In genomic region chr7:27586825-27587224, GRCh38 we compare ENCODE assay signal across 9 cellular contexts.
DNase-seq lines count a peak whose midpoint lies in the region; ATAC-seq and TF ChIP-seq lines count a peak whose summit lies in the region.
"Had no signal": no experiment of that assay in that cellular context is flagged by ENCODE, and none has a peak within 500 bp of the region (broad histone marks: within the 10 kb centered on the region; RNA-seq: fewer than 3 reads in every experiment).

No MANE protein-coding gene starts in this region.

- peak overlapping the region; percentile 51 for H3K4me3 ChIP-seq in OCI-LY1 (ENCODE audit: low read depth, low read length, poor library complexity, severe bottlenecking)
- no peak overlapping the region for H3K4me3 ChIP-seq in testis
- H3K4me3 ChIP-seq: heart right ventricle had no signal

- H3K27ac Mint-ChIP-seq in stimulated activated naive B cell treated with anti-CD40 and anti-IgM and Interleukin-4, amounts not matched to agents 10 μg/mL and 1 μg/mL and 100 μg/mL, for 72 hours: no peak overlapping the region
- H3K27ac Mint-ChIP-seq in activated naive CD8-positive, alpha-beta T cell treated with anti-CD3 and anti-CD28 coated beads for 36 hours: no peak overlapping the region

- H2AFZ ChIP-seq in OCI-LY1 (ENCODE audit: low read length): no peak overlapping the region

- peaks cover 0 to 9% of the 10 kb centered on the region in 2 donors for H3K27me3 Mint-ChIP-seq in stimulated activated naive B cell treated with anti-CD40 and anti-IgM and Interleukin-4, amounts not matched to agents 10 μg/mL and 1 μg/mL and 100 μg/mL, for 72 hours
- H3K27me3 Mint-ChIP-seq in activated naive CD8-positive, alpha-beta T cell treated with anti-CD3 and anti-CD28 coated beads for 36 hours: no peaks in the 10 kb centered on the region

- 89% methylated on average over 8 of the region's 8 CpGs for WGBS in testis, 2 donors

- H3K27ac ChIP-seq in OCI-LY1 (ENCODE audit: low read depth, low read length, poor library complexity, severe bottlenecking) (peak overlapping the region; percentile 83), testis (no peak overlapping the region)
- H3K27ac ChIP-seq: heart right ventricle had no signal

- no peaks in the 10 kb centered on the region for H4K20me1 ChIP-seq in OCI-LY1 (ENCODE audit: insufficient read depth, low read length)

- no peaks in the 10 kb centered on the region for H3F3A ChIP-seq in OCI-LY1 (ENCODE audit: insufficient read depth, low read length)

- no peaks in the 10 kb centered on the region for H3K9me2 ChIP-seq in OCI-LY1 (ENCODE audit: low read depth, low read length)

- ATAC-seq in HG03432 (IDR thresholded peaks at IDR 0.05; ENCODE audit: unreplicated experiment): peak; percentile 96
- ATAC-seq in stimulated activated naive B cell treated with anti-CD40 and anti-IgM and Interleukin-4, amounts not matched to agents 10 μg/mL and 1 μg/mL and 100 μg/mL, for 72 hours (replicated peaks): peak; percentile 79 to 92

- peak overlapping the region; percentile 68 for H3K4me2 ChIP-seq in OCI-LY1 (ENCODE audit: low read length)

- H3K36me3 Mint-ChIP-seq in stimulated activated naive B cell treated with anti-CD40 and anti-IgM and Interleukin-4, amounts not matched to agents 10 μg/mL and 1 μg/mL and 100 μg/mL, for 72 hours: peaks cover 15% of the 10 kb centered on the region in 2 donors
- peaks cover 9% of the 10 kb centered on the region for H3K36me3 Mint-ChIP-seq in activated naive CD8-positive, alpha-beta T cell treated with anti-CD3 and anti-CD28 coated beads for 36 hours

- intact Hi-C loops in testis (cut with DNase I; ENCODE audit: low total_unique reads): no loop called here

- no peak overlapping the region for H3K4me3 Mint-ChIP-seq in stimulated activated naive B cell treated with anti-CD40 and anti-IgM and Interleukin-4, amounts not matched to agents 10 μg/mL and 1 μg/mL and 100 μg/mL, for 72 hours
- H3K4me3 Mint-ChIP-seq in activated naive CD8-positive, alpha-beta T cell treated with anti-CD3 and anti-CD28 coated beads for 36 hours: no peak overlapping the region

- H3K4me1 ChIP-seq in OCI-LY1 (ENCODE audit: insufficient read depth, low read length, severe bottlenecking) (peaks cover 24% of the 10 kb centered on the region), testis (peaks cover 10% of the 10 kb centered on the region)
- H3K4me1 ChIP-seq: heart right ventricle had no signal

- no peaks in the 10 kb centered on the region for H3K79me2 ChIP-seq in OCI-LY1 (ENCODE audit: insufficient read depth, low read length)

- DNase-seq in DMS 273 treated with DMSO at 0.1 percent for 48 hours (lab: John Stamatoyannopoulos, UW) (peak; percentile 93), GM20000 (ENCODE audit: low spot score) (peak; percentile 33), LoVo (ENCODE audit: low spot score) (no peak), testis (no peak)
- peak; percentile 5 for DNase-seq in stimulated activated naive B cell treated with anti-CD40 and anti-IgM and Interleukin-4, amounts not matched to agents 10 μg/mL and 1 μg/mL and 100 μg/mL, for 72 hours
- DNase-seq in activated naive CD8-positive, alpha-beta T cell treated with anti-CD3 and anti-CD28 coated beads for 36 hours: no peak

- H3K36me3 ChIP-seq in OCI-LY1 (ENCODE audit: insufficient read depth, low read length): peaks cover 6% of the 10 kb centered on the region; the same call in 1 of the 2 replicates
- H3K36me3 ChIP-seq in testis (ENCODE audit: low read depth, missing control alignments): no peaks in the 10 kb centered on the region

- H3K9ac ChIP-seq in OCI-LY1 (ENCODE audit: low read length): peak overlapping the region; percentile 45

- H3K4me1 Mint-ChIP-seq in stimulated activated naive B cell treated with anti-CD40 and anti-IgM and Interleukin-4, amounts not matched to agents 10 μg/mL and 1 μg/mL and 100 μg/mL, for 72 hours: peaks cover 13 to 17% of the 10 kb centered on the region in 2 donors
- peaks cover 6% of the 10 kb centered on the region for H3K4me1 Mint-ChIP-seq in activated naive CD8-positive, alpha-beta T cell treated with anti-CD3 and anti-CD28 coated beads for 36 hours

- TF ChIP-seq POLR2A in testis (IDR thresholded peaks at IDR 0.05): no peak

- no peaks in the 10 kb centered on the region for H3K9me3 ChIP-seq in OCI-LY1 (ENCODE audit: low read length)
- no peaks in the 10 kb centered on the region for H3K9me3 ChIP-seq in testis
- H3K9me3 ChIP-seq: heart right ventricle had no signal

- TF ChIP-seq CTCF in GM20000 (IDR thresholded peaks at IDR 0.05; ENCODE audit: extremely low read depth, missing control alignments) (no peak), OCI-LY1 (IDR thresholded peaks at IDR 0.05; ENCODE audit: low read length) (peak; percentile 27; the same call in 1 of the 2 replicates), testis (IDR thresholded peaks at IDR 0.05) (no peak)

- H3K9me3 Mint-ChIP-seq in stimulated activated naive B cell treated with anti-CD40 and anti-IgM and Interleukin-4, amounts not matched to agents 10 μg/mL and 1 μg/mL and 100 μg/mL, for 72 hours: no peaks in the 10 kb centered on the region
- H3K9me3 Mint-ChIP-seq in activated naive CD8-positive, alpha-beta T cell treated with anti-CD3 and anti-CD28 coated beads for 36 hours: no peaks in the 10 kb centered on the region

- H3K27me3 ChIP-seq in OCI-LY1 (ENCODE audit: insufficient read depth, low read length) (no peaks in the 10 kb centered on the region), testis (no peaks in the 10 kb centered on the region)
- H3K27me3 ChIP-seq: heart right ventricle had no signal

Comparison
In these comparisons a context has a peak if more than half of its experiments do, and no peak if none do; other contexts are left out.
1. DNase-seq: peak in DMS 273 treated with DMSO at 0.1 percent for 48 hours (single experiment), GM20000 (single experiment) and stimulated activated naive B cell treated with anti-CD40 and anti-IgM and Interleukin-4, amounts not matched to agents 10 μg/mL and 1 μg/mL and 100 μg/mL, for 72 hours (single experiment); none in activated naive CD8-positive, alpha-beta T cell treated with anti-CD3 and anti-CD28 coated beads for 36 hours (single experiment), LoVo (single experiment) and testis (single experiment).